8 cellular contexts compared by ENCODE assay signal in genomic region chr11:24496371-24496727, GRCh38. TPM values are rescaled to one million over a fixed set of nuclear protein-coding genes. Genes with fewer than 3 reads are reported as not detected.
DNase-seq lines count a peak whose midpoint lies in the region; ATAC-seq and TF ChIP-seq lines count a peak whose summit lies in the region.

No MANE protein-coding gene starts in this region.

- no peaks in the 10 kb centered on the region for H3K36me3 ChIP-seq in HAP-1 (replicated peaks)
- no peaks in the 10 kb centered on the region for H3K36me3 ChIP-seq in iPS-15b (ENCODE audit: control insufficient read depth, insufficient read depth, low read length)
- no peaks in the 10 kb centered on the region for H3K36me3 ChIP-seq in skeletal muscle tissue (ENCODE audit: control insufficient read depth in 3 of 3, insufficient read depth in 3 of 3, low read length in 3 of 3)
- no peaks in the 10 kb centered on the region for H3K36me3 ChIP-seq in mucosa of descending colon (ENCODE audit: low read depth)

- H3K9ac ChIP-seq in iPS-15b (ENCODE audit: low read depth, low read length) (peak overlapping the region; percentile 55), skeletal muscle tissue (ENCODE audit: low read depth in 1 of 3, low read length in 3 of 3) (no peak overlapping the region)

- in situ Hi-C loops in HAP-1 (cut with MboI; ENCODE audit: low sequenced_read_pairs), result no loop called here
- in situ Hi-C loops in astrocyte of the cerebellum (cut with HindIII; ENCODE audit: low sequenced_read_pairs), result no loop called here

- intact Hi-C loops in mucosa of descending colon (cut with DNase I, micrococcal nuclease), result no loop called here

- H3K27me3 ChIP-seq in HAP-1 (ENCODE audit: low read depth), result no peaks in the 10 kb centered on the region
- H3K27me3 ChIP-seq in iPS-15b (ENCODE audit: control insufficient read depth, insufficient read depth, low read length), result peaks cover 30% of the 10 kb centered on the region
- H3K27me3 ChIP-seq in skeletal muscle tissue (ENCODE audit: control insufficient read depth in 3 of 3, insufficient read depth in 3 of 3, low read length in 3 of 3), result peaks cover 7 to 14% (median 10%) of the 10 kb centered on the region in 3 donors

- no peak for TF ChIP-seq CTCF in astrocyte of the cerebellum (IDR thresholded peaks at IDR 0.05; ENCODE audit: low read depth, low read length, missing control alignments)
- TF ChIP-seq CTCF in mucosa of descending colon (IDR thresholded peaks at IDR 0.05), result no peak

- H3K27ac ChIP-seq in skeletal muscle tissue (ENCODE audit: low read depth, low read length), result no peak overlapping the region

- ATAC-seq in HG02870 (IDR thresholded peaks at IDR 0.05; ENCODE audit: unreplicated experiment) (no peak), mucosa of descending colon (no peak)

- no peak for DNase-seq in HAP-1 (ENCODE audit: low spot score in 2 of 2)
- no peak for DNase-seq in astrocyte of the cerebellum (ENCODE audit: low read depth)
- no peak for DNase-seq in dedifferentiated amniotic fluid mesenchymal stem cell (ENCODE audit: extremely low spot score)
- no peak for DNase-seq in RKO (ENCODE audit: low spot score)
- DNase-seq in mucosa of descending colon, result no peak

- H3K9me3 ChIP-seq in HAP-1 (no peaks in the 10 kb centered on the region), iPS-15b (ENCODE audit: control insufficient read depth, insufficient read depth, low read length) (no peaks in the 10 kb centered on the region), skeletal muscle tissue (ENCODE audit: control insufficient read depth in 3 of 3, low read length in 3 of 3) (no peaks in the 10 kb centered on the region), mucosa of descending colon (no peaks in the 10 kb centered on the region)

- H3K4me3 ChIP-seq in HAP-1 (peak overlapping the region; percentile 56), astrocyte of the cerebellum (ENCODE audit: low read depth, low read length) (peak overlapping the region; percentile 60), iPS-15b (ENCODE audit: low read depth, low read length) (peak overlapping the region; percentile 84), skeletal muscle tissue (ENCODE audit: low read length in 3 of 3) (peak overlapping the region; percentile 30 to 51 (median 38)), mucosa of descending colon (no peak overlapping the region)

- H3K4me1 ChIP-seq in HAP-1 (peaks cover 3% of the 10 kb centered on the region; the same call in 1 of the 2 replicates), iPS-15b (ENCODE audit: control insufficient read depth, insufficient read depth, low read length) (no peaks in the 10 kb centered on the region), skeletal muscle tissue (ENCODE audit: control insufficient read depth in 3 of 3, insufficient read depth in 3 of 3, low read length in 3 of 3) (peaks cover 0 to 4% (median 4%) of the 10 kb centered on the region in 3 donors), mucosa of descending colon (ENCODE audit: low read depth) (peaks cover 4% of the 10 kb centered on the region)

RNA-seq across cellular contexts. Expression of gene LUZP2, which starts 0.5 kb away (rescaled TPM):
- total RNA-seq in skeletal muscle tissue, result 2.1 TPM
- total RNA-seq in mucosa of descending colon, result 1 to 10 TPM; 1.6 to 5.6 (median 4.4) TPM
